Comparison of ENCODE assay signal across 36 cellular contexts in genomic region chr6:141492885-141493284, GRCh38.
"Had no signal": no experiment of that assay in that cellular context is flagged by ENCODE, and none has a peak within 500 bp of the region (broad histone marks: within the 10 kb centered on the region; RNA-seq: fewer than 3 reads in every experiment).

No MANE protein-coding gene starts in this region.

- H2AFZ ChIP-seq: PC-9 had no signal

- H3K27ac Mint-ChIP-seq: activated CD4-positive, alpha-beta T cell treated with anti-CD3 and anti-CD28 coated beads for 36 hours; activated CD4-positive, alpha-beta T cell treated with anti-CD3 and anti-CD28 coated beads, Interleukin-2, amount 10 ng/mL, durations not matched to agents 7 days and 5 days; activated CD8-positive, alpha-beta T cell treated with anti-CD3 and anti-CD28 coated beads, Interleukin-2, amount 10 ng/mL, durations not matched to agents 7 days and 5 days; activated naive CD4-positive, alpha-beta T cell treated with anti-CD3 and anti-CD28 coated beads, Interleukin-2, amount 50 U/mL, for 24 hours; activated naive CD8-positive, alpha-beta T cell treated with anti-CD3 and anti-CD28 coated beads, Interleukin-2, amount 10 ng/mL, durations not matched to agents 7 days and 5 days; activated T-cell treated with anti-CD3 and anti-CD28 coated beads, Interleukin-2, amount 50 U/mL, for 24 hours; activated T-helper 2 cell treated with anti-CD3 and anti-CD28 coated beads, Interferon-gamma antibody, Interleukin-2, Interleukin-4, amounts not matched to agents 10 μg/mL and 5 μg/mL and 100 μg/mL, durations not matched to agents 14 hours and 24 hours and 36 hours had no signal

- H3K36me3 Mint-ChIP-seq: activated naive CD4-positive, alpha-beta T cell treated with anti-CD3 and anti-CD28 coated beads, Interleukin-2, amount 50 U/mL, for 24 hours had no signal

- H3K4me3 ChIP-seq: body of pancreas, breast epithelium, PC-9 had no signal

- H3K36me3 ChIP-seq: breast epithelium had no signal

- H3K27me3 Mint-ChIP-seq: activated CD4-positive, alpha-beta T cell treated with anti-CD3 and anti-CD28 coated beads for 36 hours; activated CD4-positive, alpha-beta T cell treated with anti-CD3 and anti-CD28 coated beads, Interleukin-2, amount 10 ng/mL, durations not matched to agents 7 days and 5 days; activated naive CD4-positive, alpha-beta T cell treated with anti-CD3 and anti-CD28 coated beads, Interleukin-2, amount 50 U/mL, for 24 hours; activated naive CD8-positive, alpha-beta T cell treated with anti-CD3 and anti-CD28 coated beads, Interleukin-2, amount 10 ng/mL, durations not matched to agents 7 days and 5 days; activated T-cell treated with anti-CD3 and anti-CD28 coated beads, Interleukin-2, amount 50 U/mL, for 24 hours had no signal

- DNase-seq: activated CD4-positive, alpha-beta T cell treated with anti-CD3 and anti-CD28 coated beads for 36 hours; activated CD4-positive, alpha-beta T cell treated with anti-CD3 and anti-CD28 coated beads, Interleukin-2, amount 10 ng/mL, durations not matched to agents 7 days and 5 days; activated CD4-positive, alpha-beta T cell treated with anti-CD3 and anti-CD28 coated beads, Interleukin-2, amount 50 U/mL, for 48 hours; activated CD8-positive, alpha-beta T cell treated with anti-CD3 and anti-CD28 coated beads, Interleukin-2, amount 10 ng/mL, durations not matched to agents 7 days and 5 days; activated gamma-delta T cell; activated naive CD4-positive, alpha-beta T cell treated with Interleukin-2 at 50 U/mL for 16 hours; activated naive CD8-positive, alpha-beta T cell treated with anti-CD3 and anti-CD28 coated beads, Interleukin-2, amount 10 ng/mL, durations not matched to agents 7 days and 5 days; activated T-cell treated with anti-CD3 and anti-CD28 coated beads, Interleukin-2, amount 50 U/mL, for 24 hours; body of pancreas; caudate nucleus; cerebellar nuclear complex; Karpas-422; KBM-7; NCI-H1105; NCI-H1417 treated with DMSO at 0.1 percent for 48 hours; NCI-H187 treated with DMSO at 0.1 percent for 48 hours; NCI-H2081; NCI-H2171 treated with DMSO at 0.1 percent for 48 hours; NCI-H2227 treated with DMSO at 0.1 percent for 48 hours; NCI-H446; NCI-H510A treated with DMSO at 0.1 percent for 48 hours; NCI-H526 treated with DMSO at 0.1 percent for 48 hours; PC-9; SIG-M5; SW 1271; T-helper 1 cell had no signal

- H3K4me2 ChIP-seq: PC-9 had no signal

- FAIRE-seq: astrocyte, RCC 7860, TTC549 had no signal

- H3K4me1 ChIP-seq: body of pancreas, breast epithelium had no signal

- H3K4me3 Mint-ChIP-seq: activated CD4-positive, alpha-beta T cell treated with anti-CD3 and anti-CD28 coated beads for 36 hours; activated CD4-positive, alpha-beta T cell treated with anti-CD3 and anti-CD28 coated beads, Interleukin-2, amount 10 ng/mL, durations not matched to agents 7 days and 5 days; activated CD8-positive, alpha-beta T cell treated with anti-CD3 and anti-CD28 coated beads, Interleukin-2, amount 10 ng/mL, durations not matched to agents 7 days and 5 days; activated naive CD4-positive, alpha-beta T cell treated with anti-CD3 and anti-CD28 coated beads, Interleukin-2, amount 50 U/mL, for 24 hours; activated naive CD8-positive, alpha-beta T cell treated with anti-CD3 and anti-CD28 coated beads, Interleukin-2, amount 10 ng/mL, durations not matched to agents 7 days and 5 days; activated T-cell treated with anti-CD3 and anti-CD28 coated beads, Interleukin-2, amount 50 U/mL, for 24 hours had no signal

- H3K27me3 ChIP-seq: body of pancreas, breast epithelium had no signal

- H3K9me3 ChIP-seq: body of pancreas, breast epithelium had no signal

- ATAC-seq: activated CD4-positive, alpha-beta T cell treated with anti-CD3 and anti-CD28 coated beads for 36 hours; activated CD4-positive, CD25-positive, alpha-beta regulatory T cell treated with anti-CD3 and anti-CD28 coated beads, Interleukin-2, amount 50 U/mL, for 24 hours; activated CD8-positive, alpha-beta T cell treated with anti-CD3 and anti-CD28 coated beads, Interleukin-2, amount 10 ng/mL, durations not matched to agents 7 days and 5 days; body of pancreas; Right ventricle myocardium inferior; SK-N-SH treated with all-trans-retinoic acid at 6 μM for 48 hours had no signal

- H3K27ac ChIP-seq: body of pancreas, breast epithelium, PC-9, RWPE1 had no signal

- H3K9me3 Mint-ChIP-seq: activated naive CD4-positive, alpha-beta T cell treated with anti-CD3 and anti-CD28 coated beads, Interleukin-2, amount 50 U/mL, for 24 hours had no signal
